In genomic region chr11:57092028-57092698, GRCh38 we compare ENCODE assay signal across 8 cellular contexts.
"Had no signal": no experiment of that assay in that cellular context is flagged by ENCODE, and none has a peak within 500 bp of the region (broad histone marks: within the 10 kb centered on the region; RNA-seq: fewer than 3 reads in every experiment).

No MANE protein-coding gene starts in this region.

- DNase-seq: GM23248, GOT3, H7, HFFc6, IMR-90 had no signal

- ATAC-seq: HCT116 had no signal

- H2AFZ ChIP-seq: GM23248 had no signal

- H3K27ac Mint-ChIP-seq: HFFc6 had no signal

- H3K9ac ChIP-seq: GM23248 had no signal

- H3K9me3 ChIP-seq: HAP-1 had no signal

- H3K27ac ChIP-seq: GM23248, HL-60 had no signal

- H3K4me1 ChIP-seq: HAP-1 had no signal

- H3K9me3 Mint-ChIP-seq: HFFc6 had no signal

- H3K4me3 Mint-ChIP-seq: HFFc6 had no signal

- H3K36me3 ChIP-seq: HAP-1 had no signal

- H3K4me3 ChIP-seq: GM23248, HAP-1 had no signal
